Comparison of ENCODE assay signal across 1 cellular context in the genomic region with DNA sequence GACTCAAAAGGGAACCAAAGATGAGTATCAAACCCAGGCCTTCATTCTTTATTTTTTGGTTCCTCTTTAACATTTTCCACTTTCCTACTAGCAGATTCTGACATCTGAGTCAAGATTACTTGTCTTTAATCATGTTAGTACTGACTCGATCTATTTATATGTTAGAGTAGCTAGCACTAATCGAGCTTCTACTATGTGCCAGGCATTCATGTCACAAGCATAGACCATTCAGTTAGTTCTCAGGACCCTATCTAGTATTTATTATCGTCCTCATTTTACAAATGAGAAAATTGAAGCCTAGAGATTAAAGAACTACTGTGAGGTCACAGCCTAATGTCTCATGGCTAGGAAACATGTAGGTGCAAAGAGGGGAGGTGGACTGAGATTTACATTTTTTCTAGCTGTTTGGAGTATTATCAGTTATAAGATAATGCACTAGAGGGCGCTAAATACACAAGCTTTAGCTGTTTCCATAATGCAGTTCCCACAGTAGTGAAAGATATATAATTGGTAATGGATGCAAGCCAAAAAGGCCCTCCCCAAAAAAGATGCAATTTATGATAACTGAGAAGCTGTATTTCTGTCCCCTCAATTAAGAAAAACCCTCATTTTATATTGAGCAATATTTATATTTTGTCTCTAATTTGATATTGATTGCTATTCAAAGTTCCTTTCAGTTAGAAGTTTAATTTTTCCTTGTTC.
A peak's percentile ranks its signal among the peaks of the same experiment; 100 is the strongest.
TF ChIP-seq lines count a peak whose summit lies in the region.

No MANE protein-coding gene starts in this region.

TF ChIP-seq in K562, 482 proteins besides CTCF, POLR2A, EP300 and RAD21 (continued from another document and continues in another):
- no peak for TF ChIP-seq PRDM10 (IDR thresholded peaks at IDR 0.05; ENCODE audit: partially characterized antibody)
- no peak for TF ChIP-seq NBN (IDR thresholded peaks at IDR 0.05; ENCODE audit: low read depth)
- TF ChIP-seq L3MBTL2 (IDR thresholded peaks at IDR 0.05): 0 out of 2 replicates have a peak, but pooled peaks have one; percentile 37
- TF ChIP-seq POLR2AphosphoS2 (IDR thresholded peaks at IDR 0.05; ENCODE audit: low read length): peak; percentile 52; the same call in 1 of the 2 replicates
- no peak for TF ChIP-seq GTF2E2 (tag; IDR thresholded peaks at IDR 0.05)
- TF ChIP-seq RBM22 (IDR thresholded peaks at IDR 0.05; ENCODE audit: low read depth, low read length, poor library complexity, severe bottlenecking): no peak
- no peak for TF ChIP-seq ZEB2 (IDR thresholded peaks at IDR 0.05)
- TF ChIP-seq, protein P1, sequence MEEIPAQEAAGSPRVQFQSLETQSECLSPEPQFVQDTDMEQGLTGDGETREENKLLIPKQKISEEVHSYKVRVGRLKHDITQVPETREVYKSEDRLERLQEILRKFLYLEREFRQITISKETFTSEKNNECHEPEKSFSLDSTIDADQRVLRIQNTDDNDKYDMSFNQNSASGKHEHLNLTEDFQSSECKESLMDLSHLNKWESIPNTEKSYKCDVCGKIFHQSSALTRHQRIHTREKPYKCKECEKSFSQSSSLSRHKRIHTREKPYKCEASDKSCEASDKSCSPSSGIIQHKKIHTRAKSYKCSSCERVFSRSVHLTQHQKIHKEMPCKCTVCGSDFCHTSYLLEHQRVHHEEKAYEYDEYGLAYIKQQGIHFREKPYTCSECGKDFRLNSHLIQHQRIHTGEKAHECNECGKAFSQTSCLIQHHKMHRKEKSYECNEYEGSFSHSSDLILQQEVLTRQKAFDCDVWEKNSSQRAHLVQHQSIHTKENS (CRISPR knock-in tag; IDR thresholded peaks at IDR 0.05): no peak
- no peak for TF ChIP-seq CHD7 (IDR thresholded peaks at IDR 0.05; ENCODE audit: low read depth, low read length)
- no peak for TF ChIP-seq TRIM24 (IDR thresholded peaks at IDR 0.05)
- no peak for TF ChIP-seq ZSCAN32 (CRISPR knock-in tag; IDR thresholded peaks at IDR 0.05)
- TF ChIP-seq NCOR1 (IDR thresholded peaks at IDR 0.05): peak; percentile 24; the same call in 1 of the 2 replicates
- TF ChIP-seq SIN3B (IDR thresholded peaks at IDR 0.05; ENCODE audit: low read depth): 0 out of 2 replicates have a peak, but pooled peaks have one; percentile 22
- no peak for TF ChIP-seq FOXJ2 (tag; IDR thresholded peaks at IDR 0.05)
- peak; percentile 25 for TF ChIP-seq FIP1L1 (IDR thresholded peaks at IDR 0.05; ENCODE audit: low read depth, low read length, poor library complexity, severe bottlenecking)
- TF ChIP-seq NCOA4 (IDR thresholded peaks at IDR 0.05; ENCODE audit: partially characterized antibody): no peak
- TF ChIP-seq, protein P2, sequence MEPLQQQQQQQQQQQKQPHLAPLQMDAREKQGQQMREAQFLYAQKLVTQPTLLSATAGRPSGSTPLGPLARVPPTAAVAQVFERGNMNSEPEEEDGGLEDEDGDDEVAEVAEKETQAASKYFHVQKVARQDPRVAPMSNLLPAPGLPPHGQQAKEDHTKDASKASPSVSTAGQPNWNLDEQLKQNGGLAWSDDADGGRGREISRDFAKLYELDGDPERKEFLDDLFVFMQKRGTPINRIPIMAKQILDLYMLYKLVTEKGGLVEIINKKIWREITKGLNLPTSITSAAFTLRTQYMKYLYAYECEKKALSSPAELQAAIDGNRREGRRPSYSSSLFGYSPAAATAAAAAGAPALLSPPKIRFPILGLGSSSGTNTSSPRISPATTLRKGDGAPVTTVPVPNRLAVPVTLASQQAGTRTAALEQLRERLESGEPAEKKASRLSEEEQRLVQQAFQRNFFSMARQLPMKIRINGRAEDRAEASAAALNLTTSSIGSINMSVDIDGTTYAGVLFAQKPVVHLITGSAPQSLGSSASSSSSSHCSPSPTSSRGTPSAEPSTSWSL (CRISPR knock-in tag; IDR thresholded peaks at IDR 0.05; ENCODE audit: borderline replicate concordance): no peak
- TF ChIP-seq, protein P3, sequence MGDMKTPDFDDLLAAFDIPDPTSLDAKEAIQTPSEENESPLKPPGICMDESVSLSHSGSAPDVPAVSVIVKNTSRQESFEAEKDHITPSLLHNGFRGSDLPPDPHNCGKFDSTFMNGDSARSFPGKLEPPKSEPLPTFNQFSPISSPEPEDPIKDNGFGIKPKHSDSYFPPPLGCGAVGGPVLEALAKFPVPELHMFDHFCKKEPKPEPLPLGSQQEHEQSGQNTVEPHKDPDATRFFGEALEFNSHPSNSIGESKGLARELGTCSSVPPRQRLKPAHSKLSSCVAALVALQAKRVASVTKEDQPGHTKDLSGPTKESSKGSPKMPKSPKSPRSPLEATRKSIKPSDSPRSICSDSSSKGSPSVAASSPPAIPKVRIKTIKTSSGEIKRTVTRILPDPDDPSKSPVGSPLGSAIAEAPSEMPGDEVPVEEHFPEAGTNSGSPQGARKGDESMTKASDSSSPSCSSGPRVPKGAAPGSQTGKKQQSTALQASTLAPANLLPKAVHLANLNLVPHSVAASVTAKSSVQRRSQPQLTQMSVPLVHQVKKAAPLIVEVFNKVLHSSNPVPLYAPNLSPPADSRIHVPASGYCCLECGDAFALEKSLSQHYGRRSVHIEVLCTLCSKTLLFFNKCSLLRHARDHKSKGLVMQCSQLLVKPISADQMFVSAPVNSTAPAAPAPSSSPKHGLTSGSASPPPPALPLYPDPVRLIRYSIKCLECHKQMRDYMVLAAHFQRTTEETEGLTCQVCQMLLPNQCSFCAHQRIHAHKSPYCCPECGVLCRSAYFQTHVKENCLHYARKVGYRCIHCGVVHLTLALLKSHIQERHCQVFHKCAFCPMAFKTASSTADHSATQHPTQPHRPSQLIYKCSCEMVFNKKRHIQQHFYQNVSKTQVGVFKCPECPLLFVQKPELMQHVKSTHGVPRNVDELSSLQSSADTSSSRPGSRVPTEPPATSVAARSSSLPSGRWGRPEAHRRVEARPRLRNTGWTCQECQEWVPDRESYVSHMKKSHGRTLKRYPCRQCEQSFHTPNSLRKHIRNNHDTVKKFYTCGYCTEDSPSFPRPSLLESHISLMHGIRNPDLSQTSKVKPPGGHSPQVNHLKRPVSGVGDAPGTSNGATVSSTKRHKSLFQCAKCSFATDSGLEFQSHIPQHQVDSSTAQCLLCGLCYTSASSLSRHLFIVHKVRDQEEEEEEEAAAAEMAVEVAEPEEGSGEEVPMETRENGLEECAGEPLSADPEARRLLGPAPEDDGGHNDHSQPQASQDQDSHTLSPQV (IDR thresholded peaks at IDR 0.05): peak; percentile 17; the same call in 1 of the 2 replicates
- TF ChIP-seq EZH2 (IDR thresholded peaks at IDR 0.05; ENCODE audit: borderline replicate concordance, low read depth, low read length): no peak
- TF ChIP-seq NFATC3 (IDR thresholded peaks at IDR 0.05): 0 out of 2 replicates have a peak, but pooled peaks have one; percentile 24
- TF ChIP-seq ELF2 (CRISPR knock-in tag; IDR thresholded peaks at IDR 0.05): no peak
- TF ChIP-seq PHF20 (IDR thresholded peaks at IDR 0.05; ENCODE audit: partially characterized antibody): no peak
- TF ChIP-seq LEF1 (IDR thresholded peaks at IDR 0.05): peak; percentile 43; the same call in 1 of the 2 replicates
- TF ChIP-seq ETS1 (conservative IDR thresholded peaks at IDR 0.05; ENCODE audit: control insufficient read depth, low read depth, low read length): no peak
- 0 out of 2 replicates have a peak, but pooled peaks have one; percentile 17 for TF ChIP-seq KAT8 (IDR thresholded peaks at IDR 0.05; ENCODE audit: low read depth)
- TF ChIP-seq ZNF239 (CRISPR knock-in tag; IDR thresholded peaks at IDR 0.05): peak; percentile 20; the same call in 1 of the 2 replicates
- TF ChIP-seq CBFA2T3 (IDR thresholded peaks at IDR 0.05): no peak
- peak; percentile 60 for TF ChIP-seq CEBPB (tag; IDR thresholded peaks at IDR 0.05)
